In the genomic region with DNA sequence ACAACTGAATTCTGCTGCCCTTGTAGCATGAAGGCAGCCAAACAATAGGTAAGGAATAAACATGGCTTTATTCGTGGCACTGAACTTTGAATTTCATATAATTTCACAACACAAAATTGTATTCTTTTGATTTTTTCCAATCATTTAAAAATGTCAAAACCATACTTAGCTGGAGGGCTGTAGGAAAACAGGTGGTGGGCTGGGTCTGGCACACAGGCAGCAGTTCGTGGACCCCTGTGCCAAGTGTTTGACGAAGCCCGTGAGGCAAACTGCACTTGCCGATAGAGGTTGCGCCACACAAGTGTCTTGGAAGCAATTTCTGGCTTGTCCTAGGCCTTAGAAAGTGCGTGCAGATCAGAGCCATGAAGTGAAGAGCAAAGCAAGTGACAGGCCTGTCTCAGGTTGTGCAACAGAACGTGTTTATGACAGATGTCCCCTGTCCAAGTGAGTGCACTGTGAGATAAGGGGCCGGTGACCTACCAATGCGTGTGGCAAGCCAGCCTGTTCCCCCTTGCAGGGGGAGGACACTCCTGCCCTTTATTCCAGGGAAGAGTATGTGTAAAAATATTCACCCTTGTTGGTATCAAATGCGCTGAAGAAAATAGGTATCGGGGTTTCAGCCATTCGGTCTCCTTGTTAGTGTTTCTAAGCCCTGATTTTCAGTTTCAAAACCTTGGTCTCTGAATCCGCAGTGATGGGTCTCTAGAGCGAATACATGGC, we compare ENCODE assay signal across 8 cellular contexts. TPM values are rescaled to one million over a fixed set of nuclear protein-coding genes. Genes with fewer than 3 reads are reported as not detected.
DNase-seq lines count a peak whose midpoint lies in the region; ATAC-seq and TF ChIP-seq lines count a peak whose summit lies in the region.

No MANE protein-coding gene starts in this region.

- WGBS in right lobe of liver (ENCODE audit: insufficient coverage, low coverage, low lambda C conversion rate, missing lambda C conversion rate), result 16% methylated on average over 11 of the region's 15 CpGs
- 14% methylated on average over 11 of the region's 15 CpGs for WGBS in suprapubic skin

- in situ Hi-C loops in Panc1 (cut with HindIII; ENCODE audit: low pct_unique_long_range_greater_than_20kb, low sequenced_read_pairs), result no loop called here

- intact Hi-C loops in Panc1 (cut with micrococcal nuclease; ENCODE audit: unreplicated experiment), result loop anchor here (10.0 kb wide), 1 partner anchor 282 kb away; no protein-coding TSS in a partner anchor
- intact Hi-C loops in right lobe of liver (cut with DNase I), result no loop called here

- peaks cover 28% of the 10 kb centered on the region for H3K4me1 ChIP-seq in Panc1 (ENCODE audit: control insufficient read depth, insufficient read depth, low read length)
- peaks cover 0 to 43% (median 10%) of the 10 kb centered on the region in 4 donors for H3K4me1 ChIP-seq in right lobe of liver
- H3K4me1 ChIP-seq in suprapubic skin, result peaks cover 44% of the 10 kb centered on the region

- BruUV-seq in Panc1 (replicated peaks; lab: Mats Ljungman, UMichigan), result no TSS peak

- CTCF ChIA-PET in Panc1 (lab: Charles Lee), result no interaction called here

- H3K27me3 ChIP-seq in Panc1 (ENCODE audit: control insufficient read depth, insufficient read depth, low read length), result no peaks in the 10 kb centered on the region
- H3K27me3 ChIP-seq in right lobe of liver, result no peaks in the 10 kb centered on the region
- no peaks in the 10 kb centered on the region for H3K27me3 ChIP-seq in suprapubic skin

- ATAC-seq in HG02870 (IDR thresholded peaks at IDR 0.05; ENCODE audit: unreplicated experiment) (peak; percentile 31), Panc1 (no peak), right lobe of liver (peak; percentile 64 to 78 (median 74))

- H3K4me3 ChIP-seq in Panc1 (ENCODE audit: low read depth in 2 of 2, low read length in 2 of 2) (peak overlapping the region; percentile 92 to 94), right lobe of liver (peak overlapping the region; percentile 79 to 87 (median 84)), suprapubic skin (peak overlapping the region; percentile 97)

- no peak for TF ChIP-seq EP300 in suprapubic skin (IDR thresholded peaks at IDR 0.05)

- H3K9me3 ChIP-seq in Panc1 (ENCODE audit: control insufficient read depth, insufficient read depth, low read depth, low read length) (no peaks in the 10 kb centered on the region), right lobe of liver (no peaks in the 10 kb centered on the region), suprapubic skin (no peaks in the 10 kb centered on the region)

- H3K27ac ChIP-seq in Panc1 (ENCODE audit: low read length) (peak overlapping the region; percentile 83), right lobe of liver (peak overlapping the region; percentile 91 to 94 (median 94)), suprapubic skin (peak overlapping the region; percentile 94)

- POLR2A ChIA-PET in Panc1 (lab: Charles Lee), result interaction anchor here (0.6 kb wide), 1 partner anchor 704 kb away, joined by 3 read pairs; no protein-coding TSS in a partner anchor

- no peak for TF ChIP-seq CTCF in Panc1 (IDR thresholded peaks at IDR 0.05)
- no peak for TF ChIP-seq CTCF in right lobe of liver (IDR thresholded peaks at IDR 0.05)
- TF ChIP-seq CTCF in suprapubic skin (IDR thresholded peaks at IDR 0.05), result no peak

- peak in 2 of 3 experiments; percentile 22 to 80 for DNase-seq in NCI-H1417 (lab: John Stamatoyannopoulos, UW)
- no peak for DNase-seq in NCI-H1417 treated with DMSO at 0.1 percent for 48 hours (lab: John Stamatoyannopoulos, UW)
- DNase-seq in Panc1 (ENCODE audit: low read depth, low spot score), result no peak
- DNase-seq in cerebellum (ENCODE audit: low spot score), result peak; percentile 49
- DNase-seq in right lobe of liver, result peak; percentile 77 to 91 (median 89)
- DNase-seq in suprapubic skin (ENCODE audit: low spot score in 2 of 2), result peak; percentile 73 to 85
- no peak for DNase-seq in activated CD4-positive, CD25-positive, alpha-beta regulatory T cell treated with anti-CD3 and anti-CD28 coated beads, Interleukin-2, amount 50 U/mL, for 72 hours

- H3K36me3 ChIP-seq in Panc1 (ENCODE audit: control insufficient read depth, insufficient read depth, low read length) (peaks cover 3% of the 10 kb centered on the region; the same call in 1 of the 2 replicates), right lobe of liver (no peaks in the 10 kb centered on the region), suprapubic skin (no peaks in the 10 kb centered on the region)

- TF ChIP-seq POLR2A in right lobe of liver (IDR thresholded peaks at IDR 0.05), result no peak
- TF ChIP-seq POLR2A in suprapubic skin (IDR thresholded peaks at IDR 0.05), result no peak

RNA-seq across cellular contexts. Expression of a gene that starts 0.8 kb away (rescaled TPM):
- total RNA-seq in Panc1 (2021; ENCODE audit: unreplicated experiment) (78.3 TPM), cerebellum (27.0 TPM), right lobe of liver (100 to 1,000 TPM in 1 of 6 experiments, 10 to 100 TPM in 5; 52.3 to 110 (median 75.8) TPM), suprapubic skin (100 to 1,000 TPM in 1 of 4 donors, 10 to 100 TPM in 3; 54.6 to 125 (median 75.5) TPM)
- 70.3 TPM for polyA plus RNA-seq in Panc1 (2012; ENCODE audit: insufficient read length)

RNA-seq across cellular contexts. Expression of a gene that starts 42.6 kb away (rescaled TPM):
- total RNA-seq in Panc1 (2021; ENCODE audit: unreplicated experiment) (not detected), cerebellum (1.3 TPM), right lobe of liver (not detected), suprapubic skin (under 1 TPM in 1 of 4 donors, not detected in 3; 0.24 TPM)
- polyA plus RNA-seq in Panc1 (2012; ENCODE audit: insufficient read length), result 0.39 TPM

Comparison
In these comparisons a context has a peak if more than half of its experiments do, and no peak if none do; other contexts are left out.
1. DNase-seq: peak in NCI-H1417 (2 of 3), cerebellum (single experiment), right lobe of liver (3 of 3) and suprapubic skin (2 of 2); none in NCI-H1417 treated with DMSO at 0.1 percent for 48 hours (single experiment), Panc1 (single experiment) and activated CD4-positive, CD25-positive, alpha-beta regulatory T cell treated with anti-CD3 and anti-CD28 coated beads, Interleukin-2, amount 50 U/mL, for 72 hours (single experiment).
2. Peak in every context shown above with its lines, with median percentiles within 50 percentile points of each other: H3K27ac ChIP-seq and H3K4me3 ChIP-seq.